ENCODE assay signal across 8 cellular contexts in genomic region chr19:48444933-48445194, GRCh38. TPM values are rescaled to one million over a fixed set of nuclear protein-coding genes. Genes with fewer than 3 reads are reported as not detected.
A peak's percentile ranks its signal among the peaks of the same experiment; 100 is the strongest.
DNase-seq lines count a peak whose midpoint lies in the region; ATAC-seq and TF ChIP-seq lines count a peak whose summit lies in the region.

No MANE protein-coding gene starts in this region.

- H3K27me3 Mint-ChIP-seq in Caco-2 (ENCODE audit: insufficient read depth, unreplicated experiment) = no peaks in the 10 kb centered on the region

- H3K4me3 Mint-ChIP-seq in Caco-2 (ENCODE audit: unreplicated experiment) = peak overlapping the region; percentile 97

- H3K4me1 ChIP-seq in Caco-2 (peaks cover 10% of the 10 kb centered on the region), neutrophil (ENCODE audit: control insufficient read depth in 1 of 2, insufficient read depth in 1 of 2, low read depth in 1 of 2, low read length in 1 of 2) (peaks cover 25 to 27% of the 10 kb centered on the region in 2 experiments)

- H3K36me3 ChIP-seq in Caco-2 (ENCODE audit: control insufficient read depth, insufficient read depth, low read length) = no peaks in the 10 kb centered on the region; the same call in 1 of the 2 replicates
- H3K36me3 ChIP-seq in MG63 = peaks cover 38% of the 10 kb centered on the region
- H3K36me3 ChIP-seq in neutrophil = peaks cover under 1% of the 10 kb centered on the region

- no peaks in the 10 kb centered on the region for H3K27me3 ChIP-seq in Caco-2 (replicated peaks; ENCODE audit: control insufficient read depth, insufficient read depth, low read length)
- H3K27me3 ChIP-seq in MG63 = no peaks in the 10 kb centered on the region
- peaks cover 0 to 10% (median 0%) of the 10 kb centered on the region in 45 donors for H3K27me3 ChIP-seq in dorsolateral prefrontal cortex
- H3K27me3 ChIP-seq in neutrophil = peaks cover 55% of the 10 kb centered on the region

- intact Hi-C loops in Caco-2 (cut with micrococcal nuclease; ENCODE audit: unreplicated experiment) = loop anchor here (1.0 to 2.0 kb wide), 5 partner anchors 44 to 139 kb away; a partner anchor contains a TSS
- intact Hi-C loops in dorsolateral prefrontal cortex (cut with DNase I) = loop anchor here (2.0 to 10.0 kb wide), 3 partner anchors 24 to 123 kb away; partner anchors contain the start of genes CYTH2 (in 1 of the 2) and EMP3 (in 1 of the 2)

- peak overlapping the region; percentile 99 for H3K27ac Mint-ChIP-seq in Caco-2 (ENCODE audit: unreplicated experiment)

- DNase-seq in Caco-2 (no peak), MG63 (no peak), dorsolateral prefrontal cortex (no peak)
- DNase-seq in activated CD4-positive, alpha-beta T cell treated with anti-CD3 and anti-CD28 coated beads, Interleukin-2, amount 50 U/mL, for 4 hours = no peak
- DNase-seq in stimulated activated CD4-positive, alpha-beta T cell treated with anti-CD3 and anti-CD28 coated beads, Interleukin-4, amount 100 ng/mL, for 24 hours = no peak

- POLR2A ChIA-PET in Caco-2 (lab: Charles Lee) = no interaction called here

- H3K9me3 ChIP-seq in Caco-2 (no peaks in the 10 kb centered on the region), MG63 (no peaks in the 10 kb centered on the region), neutrophil (no peaks in the 10 kb centered on the region)

- CTCF ChIA-PET in Caco-2 (lab: Charles Lee) = interaction anchor here (1.0 to 2.6 kb wide), 6 partner anchors 54 to 139 kb away, joined by 3 to 22 read pairs (median 7); partner anchors contain the start of genes KDELR1, SYNGR4 and TMEM143

- peak overlapping the region; percentile 85 to 100 (median 97) for H3K27ac ChIP-seq in dorsolateral prefrontal cortex
- H3K27ac ChIP-seq in neutrophil = no peak overlapping the region

- no peak for ATAC-seq in activated CD4-positive, CD25-positive, alpha-beta regulatory T cell treated with anti-CD3 and anti-CD28 coated beads, Interleukin-2, amount 50 U/mL, for 24 hours
- no peak for ATAC-seq in HG03095 (IDR thresholded peaks at IDR 0.05; ENCODE audit: unreplicated experiment)

- H3K4me1 Mint-ChIP-seq in Caco-2 (ENCODE audit: low read depth, unreplicated experiment) = peaks cover 21% of the 10 kb centered on the region

- BruUV-seq in Caco-2 (replicated peaks; lab: Mats Ljungman, UMichigan) = no TSS peak

- no peak for TF ChIP-seq CTCF in Caco-2 (IDR thresholded peaks at IDR 0.05; ENCODE audit: insufficient read depth in 1 of 2, low read depth in 1 of 2, low read length in 1 of 2, severe bottlenecking in 1 of 2, unreplicated experiment in 1 of 2)
- no peak for TF ChIP-seq CTCF in dorsolateral prefrontal cortex (IDR thresholded peaks at IDR 0.05 in 54 of 56, conservative IDR thresholded peaks at IDR 0.05 in 2 of 56; ENCODE audit: low read depth in 1 of 56, partially characterized antibody in 56 of 56)
- no peak for TF ChIP-seq CTCF in neutrophil (IDR thresholded peaks at IDR 0.05)

- H3K4me3 ChIP-seq in Caco-2 (ENCODE audit: low read depth, low read length) (peak overlapping the region; percentile 68), MG63 (peak overlapping the region; percentile 98), dorsolateral prefrontal cortex (peak overlapping the region; percentile 58 to 100 (median 95)), neutrophil (ENCODE audit: low read depth in 1 of 2, low read length in 1 of 2) (peak overlapping the region; percentile 85 to 86)

- peaks cover 45% of the 10 kb centered on the region for H3K36me3 Mint-ChIP-seq in Caco-2 (ENCODE audit: insufficient read depth, unreplicated experiment)

- H3K9me3 Mint-ChIP-seq in Caco-2 (ENCODE audit: unreplicated experiment) = no peaks in the 10 kb centered on the region

RNA-seq across cellular contexts. Expression of gene GRWD1, which starts 0.9 kb away (rescaled TPM):
- 77.3 and 77.4 TPM in 2 replicates for total RNA-seq in Caco-2 (2022)
- 86.6 and 138 TPM in 2 replicates for total RNA-seq in MG63 (2014; rRNA removed; shearing (Covaris generic); ENCODE audit: low replicate concordance)
- total RNA-seq in dorsolateral prefrontal cortex = 10 to 100 TPM; 14.2 to 29.9 (median 20.2) TPM

RNA-seq across cellular contexts. Expression of gene KCNJ14, which starts 10.5 kb away (rescaled TPM):
- 3.6 and 3.9 TPM in 2 replicates for total RNA-seq in Caco-2 (2022)
- total RNA-seq in MG63 (2014; rRNA removed; shearing (Covaris generic); ENCODE audit: low replicate concordance) = 0.22 and 0.43 TPM in 2 replicates
- 1 to 10 TPM; 1.2 to 5.3 (median 2.1) TPM for total RNA-seq in dorsolateral prefrontal cortex

RNA-seq across cellular contexts. Expression of gene CYTH2, which starts 24.3 kb away (rescaled TPM):
- 74.6 and 81.3 TPM in 2 replicates for total RNA-seq in Caco-2 (2022)
- 84.7 and 163 TPM in 2 replicates for total RNA-seq in MG63 (2014; rRNA removed; shearing (Covaris generic); ENCODE audit: low replicate concordance)
- 10 to 100 TPM; 40.0 to 85.5 (median 64.9) TPM for total RNA-seq in dorsolateral prefrontal cortex

RNA-seq across cellular contexts. Expression of gene GRIN2D, which starts 51.4 kb away (rescaled TPM):
- 6.5 and 7.3 TPM in 2 replicates for total RNA-seq in Caco-2 (2022)
- total RNA-seq in MG63 (2014; rRNA removed; shearing (Covaris generic); ENCODE audit: low replicate concordance) = 0.03 TPM in 1 of 2 replicates, not detected in the other
- 1 to 10 TPM; 1.6 to 8.5 (median 4.6) TPM for total RNA-seq in dorsolateral prefrontal cortex

RNA-seq across cellular contexts. Expression of gene KDELR1, which starts 53.5 kb away (rescaled TPM):
- total RNA-seq in Caco-2 (2022) = 375 and 381 TPM in 2 replicates
- total RNA-seq in MG63 (2014; rRNA removed; shearing (Covaris generic); ENCODE audit: low replicate concordance) = 51.3 and 103 TPM in 2 replicates
- total RNA-seq in dorsolateral prefrontal cortex = 10 to 100 TPM; 45.9 to 70.8 (median 57.3) TPM
